In genomic region chr18:61891271-61891670, GRCh38 we compare ENCODE assay signal across 1 cellular context.
TF ChIP-seq lines count a peak whose summit lies in the region.

No MANE protein-coding gene starts in this region.

TF ChIP-seq in GM12891, 5 proteins besides CTCF, POLR2A, EP300 and RAD21:
- TF ChIP-seq POLR2AphosphoS5 (IDR thresholded peaks at IDR 0.05; ENCODE audit: low read depth, low read length) (no peak), SPI1 (IDR thresholded peaks at IDR 0.05; ENCODE audit: low read depth, low read length) (no peak), PAX5 (IDR thresholded peaks at IDR 0.05; ENCODE audit: insufficient read depth, low read length, severe bottlenecking) (no peak), TAF1 (IDR thresholded peaks at IDR 0.05; ENCODE audit: low read depth, low read length) (no peak)
TF ChIP-seq in GM12891: peak in this region for 0.
